ENCODE assay signal across 9 cellular contexts in genomic region chr2:88199912-88200682, GRCh38. TPM values are rescaled to one million over a fixed set of nuclear protein-coding genes. Genes with fewer than 3 reads are reported as not detected.
DNase-seq lines count a peak whose midpoint lies in the region; ATAC-seq and TF ChIP-seq lines count a peak whose summit lies in the region.
"Had no signal": no experiment of that assay in that cellular context is flagged by ENCODE, and none has a peak within 500 bp of the region (broad histone marks: within the 10 kb centered on the region; RNA-seq: fewer than 3 reads in every experiment).

No MANE protein-coding gene starts in this region.

- ATAC-seq in CD4-positive, CD25-positive, alpha-beta regulatory T cell (ENCODE audit: low read depth in 2 of 2) = no peak
- ATAC-seq in activated naive CD8-positive, alpha-beta T cell treated with anti-CD3 and anti-CD28 coated beads, Interleukin-2, amount 10 ng/mL, durations not matched to agents 7 days and 5 days (ENCODE audit: low read depth) = no peak
- ATAC-seq in GM21723 (IDR thresholded peaks at IDR 0.05; ENCODE audit: unreplicated experiment) = no peak
- ATAC-seq in GM21515 (IDR thresholded peaks at IDR 0.05; ENCODE audit: unreplicated experiment) = no peak
- ATAC-seq: left colon had no signal

- no peak overlapping the region for H3K27ac ChIP-seq in CD4-positive, CD25-positive, alpha-beta regulatory T cell (ENCODE audit: insufficient read depth, low read length, poor library complexity, severe bottlenecking)
- H3K27ac ChIP-seq in OCI-LY7 (ENCODE audit: low read depth, low read length, poor library complexity, severe bottlenecking) = no peak overlapping the region

- H3K4me3 Mint-ChIP-seq in CD4-positive, CD25-positive, alpha-beta regulatory T cell = peak overlapping the region in 2 of 4 donors; percentile 51 to 64
- peak overlapping the region; percentile 47 for H3K4me3 Mint-ChIP-seq in activated naive CD8-positive, alpha-beta T cell treated with anti-CD3 and anti-CD28 coated beads, Interleukin-2, amount 10 ng/mL, durations not matched to agents 7 days and 5 days

- H3K9me3 Mint-ChIP-seq in CD4-positive, CD25-positive, alpha-beta regulatory T cell = peaks cover 0 to 8% (median 0%) of the 10 kb centered on the region in 7 donors
- no peaks in the 10 kb centered on the region for H3K9me3 Mint-ChIP-seq in activated naive CD8-positive, alpha-beta T cell treated with anti-CD3 and anti-CD28 coated beads, Interleukin-2, amount 10 ng/mL, durations not matched to agents 7 days and 5 days

- peaks cover 45% of the 10 kb centered on the region for H3K27me3 Mint-ChIP-seq in CD4-positive, CD25-positive, alpha-beta regulatory T cell
- peaks cover 50% of the 10 kb centered on the region for H3K27me3 Mint-ChIP-seq in activated naive CD8-positive, alpha-beta T cell treated with anti-CD3 and anti-CD28 coated beads, Interleukin-2, amount 10 ng/mL, durations not matched to agents 7 days and 5 days

- H3K27me3 ChIP-seq in CD4-positive, CD25-positive, alpha-beta regulatory T cell (ENCODE audit: control insufficient read depth, insufficient read depth, low read length) = peaks cover 31% of the 10 kb centered on the region

- no peak overlapping the region for H2AFZ ChIP-seq in OCI-LY7 (ENCODE audit: low read length)

- H3K79me2 ChIP-seq in OCI-LY7 (ENCODE audit: insufficient read depth, low read depth, low read length) = no peaks in the 10 kb centered on the region

- H3K4me1 ChIP-seq in CD4-positive, CD25-positive, alpha-beta regulatory T cell (ENCODE audit: control insufficient read depth, insufficient read depth, low read length, poor library complexity, severe bottlenecking) = peaks cover 10% of the 10 kb centered on the region
- no peaks in the 10 kb centered on the region for H3K4me1 ChIP-seq in OCI-LY7 (ENCODE audit: insufficient read depth, low read length, poor library complexity, severe bottlenecking)

- H3K36me3 ChIP-seq in CD4-positive, CD25-positive, alpha-beta regulatory T cell (ENCODE audit: control insufficient read depth, insufficient read depth, low read length) = no peaks in the 10 kb centered on the region
- H3K36me3 ChIP-seq in OCI-LY7 (ENCODE audit: insufficient read depth, low read length) = no peaks in the 10 kb centered on the region

- peak overlapping the region; percentile 40 for H3K4me3 ChIP-seq in CD4-positive, CD25-positive, alpha-beta regulatory T cell (ENCODE audit: low read depth, low read length)
- H3K4me3 ChIP-seq in OCI-LY7 (ENCODE audit: low read depth, low read length, poor library complexity, severe bottlenecking) = no peak overlapping the region

- no peak overlapping the region for H3K4me2 ChIP-seq in OCI-LY7 (ENCODE audit: low read length)

- H3K9me2 ChIP-seq in OCI-LY7 (ENCODE audit: insufficient read depth, low read length) = no peaks in the 10 kb centered on the region

- no peak overlapping the region for H3K27ac Mint-ChIP-seq in CD4-positive, CD25-positive, alpha-beta regulatory T cell
- H3K27ac Mint-ChIP-seq in activated naive CD8-positive, alpha-beta T cell treated with anti-CD3 and anti-CD28 coated beads, Interleukin-2, amount 10 ng/mL, durations not matched to agents 7 days and 5 days = no peak overlapping the region

- no peak for TF ChIP-seq CTCF in OCI-LY7 (conservative IDR thresholded peaks at IDR 0.05; ENCODE audit: low read length)

- BruUV-seq in OCI-LY7 (replicated peaks; lab: Mats Ljungman, UMichigan) = no TSS peak

- CTCF ChIA-PET in OCI-LY7 (lab: Charles Lee; ENCODE audit: unreplicated experiment) = no interaction called here

- H3K9me3 ChIP-seq in CD4-positive, CD25-positive, alpha-beta regulatory T cell (ENCODE audit: control insufficient read depth in 2 of 2, low read length in 2 of 2) = no peaks in the 10 kb centered on the region
- H3K9me3 ChIP-seq in OCI-LY7 (ENCODE audit: low read length) = no peaks in the 10 kb centered on the region

- POLR2A ChIA-PET in activated naive CD8-positive, alpha-beta T cell treated with anti-CD3 and anti-CD28 coated beads, Interleukin-2, amount 10 ng/mL, durations not matched to agents 7 days and 5 days (lab: Charles Lee) = no interaction called here
- POLR2A ChIA-PET in OCI-LY7 (lab: Charles Lee) = no interaction called here

- H3K4me1 Mint-ChIP-seq in CD4-positive, CD25-positive, alpha-beta regulatory T cell = peaks cover 0 to 15% (median 7%) of the 10 kb centered on the region in 4 donors
- H3K4me1 Mint-ChIP-seq in activated naive CD8-positive, alpha-beta T cell treated with anti-CD3 and anti-CD28 coated beads, Interleukin-2, amount 10 ng/mL, durations not matched to agents 7 days and 5 days = peaks cover 11% of the 10 kb centered on the region

- intact Hi-C loops in OCI-LY7 (cut with micrococcal nuclease; ENCODE audit: unreplicated experiment) = no loop called here

- H3K36me3 Mint-ChIP-seq in CD4-positive, CD25-positive, alpha-beta regulatory T cell = no peaks in the 10 kb centered on the region
- no peaks in the 10 kb centered on the region for H3K36me3 Mint-ChIP-seq in activated naive CD8-positive, alpha-beta T cell treated with anti-CD3 and anti-CD28 coated beads, Interleukin-2, amount 10 ng/mL, durations not matched to agents 7 days and 5 days

- no peaks in the 10 kb centered on the region for H4K20me1 ChIP-seq in OCI-LY7 (ENCODE audit: insufficient read depth, low read length)

- DNase-seq in CD4-positive, CD25-positive, alpha-beta regulatory T cell = peak in 1 of 3 donors; percentile 14
- DNase-seq in HuH-7 (ENCODE audit: low spot score) = peak; percentile 35
- peak; percentile 48 for DNase-seq in activated naive CD8-positive, alpha-beta T cell treated with anti-CD3 and anti-CD28 coated beads, Interleukin-2, amount 10 ng/mL, durations not matched to agents 7 days and 5 days
- peak; percentile 34 for DNase-seq in medulla oblongata (ENCODE audit: extremely low spot score)
- no peak for DNase-seq in OCI-LY7 (ENCODE audit: low spot score)
- DNase-seq in NCI-H524 treated with DMSO at 0.1 percent for 48 hours (lab: John Stamatoyannopoulos, UW) = no peak

RNA-seq across cellular contexts. Expression of gene THNSL2, which starts 30.0 kb away (rescaled TPM):
- 0.64 TPM for total RNA-seq in CD4-positive, CD25-positive, alpha-beta regulatory T cell
- under 1 TPM; 0.51 to 0.80 (median 0.54) TPM for polyA plus RNA-seq in CD4-positive, CD25-positive, alpha-beta regulatory T cell
- total RNA-seq in activated naive CD8-positive, alpha-beta T cell treated with anti-CD3 and anti-CD28 coated beads, Interleukin-2, amount 10 ng/mL, durations not matched to agents 7 days and 5 days = 1 to 10 TPM; 1.3 TPM
- not detected in 2 replicates for total RNA-seq in OCI-LY7 (2014; rRNA removed; shearing (Covaris generic))
- not detected in 2 replicates for total RNA-seq in OCI-LY7 (2022)

Comparison
In these comparisons a context has a peak if more than half of its experiments do, and no peak if none do; other contexts are left out.
1. DNase-seq: peak in HuH-7 (single experiment), activated naive CD8-positive, alpha-beta T cell treated with anti-CD3 and anti-CD28 coated beads, Interleukin-2, amount 10 ng/mL, durations not matched to agents 7 days and 5 days (single experiment) and medulla oblongata (single experiment); none in OCI-LY7 (single experiment) and NCI-H524 treated with DMSO at 0.1 percent for 48 hours (single experiment).